In genomic region chr14:94383777-94384176, GRCh38 we compare ENCODE assay signal across 1 cellular context.
TF ChIP-seq lines count a peak whose summit lies in the region.

No MANE protein-coding gene starts in this region.

TF ChIP-seq in H1, 55 proteins besides CTCF, POLR2A, EP300 and RAD21:
- TF ChIP-seq KDM5A (IDR thresholded peaks at IDR 0.05; ENCODE audit: low read length): no peak
